ENCODE assay signal across 1 cellular context in genomic region chr21:39601194-39601940, GRCh38.
TF ChIP-seq lines count a peak whose summit lies in the region.

No MANE protein-coding gene starts in this region.

TF ChIP-seq in HEK293, 187 proteins besides CTCF, POLR2A, EP300 and RAD21:
- TF ChIP-seq HIC1 (tag by site-specific recombination; IDR thresholded peaks at IDR 0.05) (no peak), EGR2 (tag by site-specific recombination; IDR thresholded peaks at IDR 0.05; ENCODE audit: low read depth) (peak; percentile 51; the same call in 1 of the 2 replicates), ZNF558 (tag by site-specific recombination; IDR thresholded peaks at IDR 0.05) (no peak), PRDM4 (tag by site-specific recombination; IDR thresholded peaks at IDR 0.05) (no peak), ZNF548 (tag by site-specific recombination; IDR thresholded peaks at IDR 0.05) (no peak), ZNF473 (tag by site-specific recombination; IDR thresholded peaks at IDR 0.05) (no peak), YY2 (tag by site-specific recombination; IDR thresholded peaks at IDR 0.05) (no peak), ZFHX2 (tag by site-specific recombination; conservative IDR thresholded peaks at IDR 0.05) (0 out of 2 replicates have a peak, but pooled peaks have one; percentile 15), ZNF843 (tag by site-specific recombination; IDR thresholded peaks at IDR 0.05) (no peak), ZNF174 (tag by site-specific recombination; IDR thresholded peaks at IDR 0.05) (no peak), ZBTB8A (tag by site-specific recombination; IDR thresholded peaks at IDR 0.05) (no peak), ZNF549 (tag by site-specific recombination; IDR thresholded peaks at IDR 0.05) (no peak), ZNF391 (tag by site-specific recombination; IDR thresholded peaks at IDR 0.05; ENCODE audit: borderline replicate concordance, low read depth) (no peak), ZNF513 (tag by site-specific recombination; IDR thresholded peaks at IDR 0.05) (no peak), ZNF10 (tag by site-specific recombination; IDR thresholded peaks at IDR 0.05) (no peak)
TF ChIP-seq in HEK293: peak in this region for 2.
